ENCODE assay signal across 10 cellular contexts in the genomic region with DNA sequence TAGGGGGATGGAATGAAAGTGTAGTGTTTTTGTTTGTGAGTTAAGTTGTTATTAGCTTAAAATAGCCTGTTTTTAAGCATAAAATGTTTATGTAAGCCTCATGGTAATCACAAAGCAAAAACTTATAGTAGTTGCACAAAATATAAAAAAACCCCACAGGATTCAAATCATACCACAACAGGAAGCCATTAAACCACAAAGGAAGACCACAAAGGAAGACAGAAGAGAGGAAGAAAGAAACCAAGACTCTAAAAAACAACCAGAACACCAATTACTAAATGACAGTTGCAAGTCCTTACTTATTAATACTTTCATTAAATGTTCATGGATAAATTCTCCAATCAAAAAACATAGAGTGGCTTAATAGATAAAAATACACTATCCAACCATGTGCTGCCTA.
DNase-seq lines count a peak whose midpoint lies in the region; ATAC-seq and TF ChIP-seq lines count a peak whose summit lies in the region.
"Had no signal": no experiment of that assay in that cellular context is flagged by ENCODE, and none has a peak within 500 bp of the region (broad histone marks: within the 10 kb centered on the region; RNA-seq: fewer than 3 reads in every experiment).

No MANE protein-coding gene starts in this region.

- peak overlapping the region; percentile 11 to 39 for H3K4me3 Mint-ChIP-seq in effector memory CD8-positive, alpha-beta T cell
- H3K4me3 Mint-ChIP-seq: dendritic cell treated with granulocyte-macrophage colony-stimulating factor and Interleukin-4, amounts not matched to agents 40 ng/mL and 50 ng/mL, for 4 days had no signal

- no peak overlapping the region for H3K27ac Mint-ChIP-seq in effector memory CD8-positive, alpha-beta T cell
- H3K27ac Mint-ChIP-seq: dendritic cell treated with granulocyte-macrophage colony-stimulating factor and Interleukin-4, amounts not matched to agents 40 ng/mL and 50 ng/mL, for 4 days had no signal

- peaks cover 15 to 28% of the 10 kb centered on the region in 2 donors for H3K27me3 Mint-ChIP-seq in effector memory CD8-positive, alpha-beta T cell

- DNase-seq in effector memory CD8-positive, alpha-beta T cell = no peak
- DNase-seq in NCI-H2196 (lab: John Stamatoyannopoulos, UW; ENCODE audit: unreplicated experiment) (no peak), NCI-H345 (lab: John Stamatoyannopoulos, UW) (no peak), SJCRH30 (no peak)
- DNase-seq in effector CD4-positive, alpha-beta T cell = no peak
- DNase-seq: GOT3 had no signal

- no peaks in the 10 kb centered on the region for H3K36me3 Mint-ChIP-seq in effector memory CD8-positive, alpha-beta T cell (ENCODE audit: insufficient read depth)

- no peaks in the 10 kb centered on the region for H3K9me2 ChIP-seq in Loucy (replicated peaks; ENCODE audit: low read depth, low read length)

- no peaks in the 10 kb centered on the region for H4K20me1 ChIP-seq in Loucy (ENCODE audit: insufficient read depth, low read length, poor library complexity, severe bottlenecking)

- H3K27ac ChIP-seq in SJCRH30 = no peak overlapping the region

- H3K4me3 ChIP-seq in Loucy (ENCODE audit: low read length, poor library complexity, severe bottlenecking) (peak overlapping the region; percentile 60), SJCRH30 (no peak overlapping the region)

- H3F3A ChIP-seq in Loucy (ENCODE audit: low read depth) = no peaks in the 10 kb centered on the region

- H3K9me3 ChIP-seq in Loucy (ENCODE audit: insufficient read depth, low read depth, low read length) (peaks cover 19% of the 10 kb centered on the region; the same call in 1 of the 2 replicates), SJCRH30 (replicated peaks) (no peaks in the 10 kb centered on the region; the same call in 1 of the 2 replicates)

- peak; percentile 90 for ATAC-seq in GM18868 (IDR thresholded peaks at IDR 0.05; ENCODE audit: unreplicated experiment)
- peak; percentile 94 for ATAC-seq in HG02623 (IDR thresholded peaks at IDR 0.05; ENCODE audit: unreplicated experiment)
- peak; percentile 45 for ATAC-seq in effector memory CD8-positive, alpha-beta T cell (replicated peaks)

- peaks cover 8% of the 10 kb centered on the region in 2 donors for H3K9me3 Mint-ChIP-seq in effector memory CD8-positive, alpha-beta T cell

- H3K4me1 ChIP-seq in Loucy (ENCODE audit: insufficient read depth, low read length, poor library complexity, severe bottlenecking) = peaks cover 36% of the 10 kb centered on the region
- 0 out of 2 replicates have a peak, but pooled peaks cover 3% of the 10 kb centered on the region for H3K4me1 ChIP-seq in SJCRH30

- H3K4me2 ChIP-seq in Loucy (ENCODE audit: low read depth, low read length, poor library complexity, severe bottlenecking) = peak overlapping the region; percentile 71

- H3K27me3 ChIP-seq in Loucy (ENCODE audit: insufficient read depth, low read length, poor library complexity, severe bottlenecking) (peaks cover 18% of the 10 kb centered on the region), SJCRH30 (no peaks in the 10 kb centered on the region)

- no peak for TF ChIP-seq CTCF in Loucy (conservative IDR thresholded peaks at IDR 0.05; ENCODE audit: low read length)

- H3K4me1 Mint-ChIP-seq in effector memory CD8-positive, alpha-beta T cell (ENCODE audit: low read depth in 2 of 2) = peaks cover 23 to 25% of the 10 kb centered on the region in 2 donors

- H2AFZ ChIP-seq in Loucy (ENCODE audit: low read length) = no peak overlapping the region

- no peak overlapping the region for H3K9ac ChIP-seq in Loucy (ENCODE audit: low read depth, low read length, poor library complexity, severe bottlenecking)

- H3K36me3 ChIP-seq in Loucy (ENCODE audit: insufficient read depth, low read length) (no peaks in the 10 kb centered on the region), SJCRH30 (no peaks in the 10 kb centered on the region)

- H3K79me2 ChIP-seq in Loucy (ENCODE audit: insufficient read depth, low read length) = no peaks in the 10 kb centered on the region
